20 cellular contexts compared by ENCODE assay signal in genomic region chr1:167291539-167292195, GRCh38.
DNase-seq lines count a peak whose midpoint lies in the region; ATAC-seq and TF ChIP-seq lines count a peak whose summit lies in the region.
"Had no signal": no experiment of that assay in that cellular context is flagged by ENCODE, and none has a peak within 500 bp of the region (broad histone marks: within the 10 kb centered on the region; RNA-seq: fewer than 3 reads in every experiment).

No MANE protein-coding gene starts in this region.

- DNase-seq in NCI-H748 (lab: John Stamatoyannopoulos, UW; ENCODE audit: unreplicated experiment) (peak; percentile 2), NCI-H748 treated with DMSO at 0.1 percent for 48 hours (lab: John Stamatoyannopoulos, UW) (no peak), amniotic epithelial cell (ENCODE audit: low read depth) (peak; percentile 19), fibroblast of villous mesenchyme (ENCODE audit: low read depth) (peak; percentile 16), T-helper 17 cell (no peak), medulla oblongata (ENCODE audit: extremely low spot score) (no peak), GM13976 (ENCODE audit: low spot score) (no peak), middle frontal gyrus (ENCODE audit: extremely low spot score, low spot score) (no peak)
- DNase-seq: 8988T, EL, HCEC 1CT, MV-4-11, NCI-H1105 treated with DMSO at 0.1 percent for 48 hours, NCI-H2029 treated with DMSO at 0.1 percent for 48 hours, NCI-H345, NCI-H524, OCI-M1 had no signal

- in situ Hi-C loops in GM13976 (cut with MboI; ENCODE audit: low sequenced_read_pairs, unreplicated experiment), result no loop called here

- H3K4me1 Mint-ChIP-seq in T-helper 17 cell, result peaks cover 26% of the 10 kb centered on the region

- H3K27me3 Mint-ChIP-seq in T-helper 17 cell, result no peaks in the 10 kb centered on the region
- H3K27me3 Mint-ChIP-seq: B cell had no signal

- ATAC-seq in T-helper 17 cell, result no peak
- ATAC-seq: Right ventricle myocardium inferior had no signal

- H3K27ac Mint-ChIP-seq in T-helper 17 cell, result no peak overlapping the region
- H3K27ac Mint-ChIP-seq: B cell, CD14-positive monocyte had no signal

- H3K4me3 Mint-ChIP-seq in T-helper 17 cell, result no peak overlapping the region
- H3K4me3 Mint-ChIP-seq: B cell, CD14-positive monocyte had no signal

- TF ChIP-seq CTCF in fibroblast of villous mesenchyme (IDR thresholded peaks at IDR 0.05; ENCODE audit: insufficient read depth, low read depth, low read length) (no peak), GM13976 (IDR thresholded peaks at IDR 0.05; ENCODE audit: borderline replicate concordance, control extremely low read depth, extremely low read depth, insufficient read depth, missing control alignments) (no peak)

- no peak overlapping the region for H3K4me3 ChIP-seq in fibroblast of villous mesenchyme (ENCODE audit: low read depth, low read length)

- no peaks in the 10 kb centered on the region for H3K36me3 Mint-ChIP-seq in T-helper 17 cell (ENCODE audit: low read depth)
- H3K36me3 Mint-ChIP-seq: CD14-positive monocyte had no signal

- no peaks in the 10 kb centered on the region for H3K9me3 ChIP-seq in T-helper 17 cell (ENCODE audit: control insufficient read depth, low read length, poor library complexity, severe bottlenecking)

Comparison
In these comparisons a context has a peak if more than half of its experiments do, and no peak if none do; other contexts are left out.
1. DNase-seq: peak in NCI-H748 (single experiment), amniotic epithelial cell (single experiment) and fibroblast of villous mesenchyme (single experiment); none in NCI-H748 treated with DMSO at 0.1 percent for 48 hours (single experiment), T-helper 17 cell (0 of 3), medulla oblongata (single experiment), GM13976 (single experiment) and middle frontal gyrus (single experiment).